Comparison of ENCODE assay signal across 9 cellular contexts in the genomic region with DNA sequence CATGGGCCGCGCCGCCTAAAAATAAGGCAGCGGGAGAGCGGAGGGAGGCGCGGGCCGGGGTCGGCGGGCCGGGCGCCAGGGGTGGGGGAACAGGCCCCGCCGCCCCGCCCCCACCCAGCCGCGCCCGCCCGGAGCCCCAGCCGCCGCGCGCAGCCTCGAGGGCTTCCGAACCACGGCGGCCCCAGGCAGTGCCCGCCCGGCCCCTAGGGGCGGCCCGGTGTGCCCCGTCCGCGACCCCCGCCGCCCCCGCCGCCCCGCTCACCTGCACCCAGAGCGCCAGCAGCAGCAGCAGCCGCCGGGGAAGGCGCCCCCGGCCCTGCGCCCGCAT. TPM values are rescaled to one million over a fixed set of nuclear protein-coding genes. Genes with fewer than 3 reads are reported as not detected.
DNase-seq lines count a peak whose midpoint lies in the region; ATAC-seq, FAIRE-seq and TF ChIP-seq lines count a peak whose summit lies in the region.
"Had no signal": no experiment of that assay in that cellular context is flagged by ENCODE, and none has a peak within 500 bp of the region (broad histone marks: within the 10 kb centered on the region; RNA-seq: fewer than 3 reads in every experiment).

No MANE protein-coding gene starts in this region.

- TF ChIP-seq CTCF in keratinocyte (optimal IDR thresholded peaks at IDR 0.05 in 1 of 3, IDR thresholded peaks at IDR 0.05 in 1 of 3, conservative IDR thresholded peaks at IDR 0.05 in 1 of 3; ENCODE audit: extremely low read depth in 1 of 3, insufficient read depth in 2 of 3, low read length in 3 of 3) = no peak

- ATAC-seq in activated CD8-positive, alpha-beta T cell treated with anti-CD3 and anti-CD28 coated beads, Interleukin-2, amount 10 ng/mL, durations not matched to agents 7 days and 5 days = no peak
- ATAC-seq in GM21526 (IDR thresholded peaks at IDR 0.05; ENCODE audit: low FRiP score, unreplicated experiment) (no peak), GM21786 (IDR thresholded peaks at IDR 0.05; ENCODE audit: unreplicated experiment) (no peak)

- H3K27ac ChIP-seq in keratinocyte (ENCODE audit: control insufficient read depth, insufficient read depth, low read length) (no peak overlapping the region), subcutaneous abdominal adipose tissue (ENCODE audit: low read depth, low read length) (no peak overlapping the region)

- peak overlapping the region; percentile 61 for H3K4me3 Mint-ChIP-seq in activated T-cell treated with anti-CD3 and anti-CD28 coated beads, Interleukin-2, amount 50 U/mL, for 24 hours
- H3K4me3 Mint-ChIP-seq in activated CD8-positive, alpha-beta T cell treated with anti-CD3 and anti-CD28 coated beads, Interleukin-2, amount 10 ng/mL, durations not matched to agents 7 days and 5 days = peak overlapping the region; percentile 31

- H3K9me1 ChIP-seq in keratinocyte (ENCODE audit: control insufficient read depth, extremely low read depth, insufficient read depth, low read length) = peaks cover 6% of the 10 kb centered on the region

- H3K27me3 Mint-ChIP-seq in activated T-cell treated with anti-CD3 and anti-CD28 coated beads, Interleukin-2, amount 50 U/mL, for 24 hours = peaks cover 35% of the 10 kb centered on the region
- peaks cover 22% of the 10 kb centered on the region for H3K27me3 Mint-ChIP-seq in activated CD8-positive, alpha-beta T cell treated with anti-CD3 and anti-CD28 coated beads, Interleukin-2, amount 10 ng/mL, durations not matched to agents 7 days and 5 days (ENCODE audit: low read depth)

- H2AFZ ChIP-seq in keratinocyte (ENCODE audit: control insufficient read depth, low read length) = no peak overlapping the region

- H3K36me3 Mint-ChIP-seq in activated T-cell treated with anti-CD3 and anti-CD28 coated beads, Interleukin-2, amount 50 U/mL, for 24 hours (ENCODE audit: low read depth) = no peaks in the 10 kb centered on the region
- H3K36me3 Mint-ChIP-seq in activated CD8-positive, alpha-beta T cell treated with anti-CD3 and anti-CD28 coated beads, Interleukin-2, amount 10 ng/mL, durations not matched to agents 7 days and 5 days (ENCODE audit: low read depth) = no peaks in the 10 kb centered on the region

- H3K4me2 ChIP-seq in keratinocyte (ENCODE audit: control insufficient read depth, extremely low read depth, insufficient read depth, low read depth, low read length) = peak overlapping the region; percentile 67

- no peak for FAIRE-seq in keratinocyte (lab: Jason Lieb, UNC)
- FAIRE-seq: colon had no signal

- H3K27ac Mint-ChIP-seq in activated T-cell treated with anti-CD3 and anti-CD28 coated beads, Interleukin-2, amount 50 U/mL, for 24 hours = no peak overlapping the region
- H3K27ac Mint-ChIP-seq in activated CD8-positive, alpha-beta T cell treated with anti-CD3 and anti-CD28 coated beads, Interleukin-2, amount 10 ng/mL, durations not matched to agents 7 days and 5 days = no peak overlapping the region

- no peaks in the 10 kb centered on the region for H3K9me3 Mint-ChIP-seq in activated T-cell treated with anti-CD3 and anti-CD28 coated beads, Interleukin-2, amount 50 U/mL, for 24 hours
- H3K9me3 Mint-ChIP-seq in activated CD8-positive, alpha-beta T cell treated with anti-CD3 and anti-CD28 coated beads, Interleukin-2, amount 10 ng/mL, durations not matched to agents 7 days and 5 days (ENCODE audit: insufficient read depth) = no peaks in the 10 kb centered on the region

- DNase-seq in activated T-cell treated with anti-CD3 and anti-CD28 coated beads, Interleukin-2, amount 50 U/mL, for 24 hours = no peak
- DNase-seq in activated T-cell treated with anti-CD3 and anti-CD28 coated beads for 4 hours (no peak), keratinocyte (ENCODE audit: low read depth, low spot score) (no peak), NCI-H2081 (lab: John Stamatoyannopoulos, UW) (no peak)
- no peak for DNase-seq in activated CD8-positive, alpha-beta T cell treated with anti-CD3 and anti-CD28 coated beads, Interleukin-2, amount 10 ng/mL, durations not matched to agents 7 days and 5 days

- H3K9me3 ChIP-seq in keratinocyte (ENCODE audit: control insufficient read depth, low read depth, low read length) = no peaks in the 10 kb centered on the region
- H3K9me3 ChIP-seq in subcutaneous abdominal adipose tissue (ENCODE audit: control insufficient read depth in 5 of 5, low read length in 5 of 5) = no peaks in the 10 kb centered on the region

- H3K4me3 ChIP-seq in keratinocyte (ENCODE audit: control insufficient read depth in 2 of 3, extremely low read depth in 1 of 3, insufficient read depth in 2 of 3, low read depth in 1 of 3, low read length in 3 of 3) (peak overlapping the region; percentile 62 to 67 (median 63)), subcutaneous abdominal adipose tissue (ENCODE audit: low read depth in 1 of 5, low read length in 5 of 5) (peak overlapping the region in 4 of 5 donors; percentile 50 to 70 (median 56))

- H3K27me3 ChIP-seq in keratinocyte (ENCODE audit: control insufficient read depth, extremely low read depth, insufficient read depth, low read length) = peaks cover 9% of the 10 kb centered on the region
- peaks cover 0 to 8% (median 3%) of the 10 kb centered on the region in 5 donors for H3K27me3 ChIP-seq in subcutaneous abdominal adipose tissue (ENCODE audit: control insufficient read depth in 5 of 5, insufficient read depth in 4 of 5, low read length in 5 of 5)

- peaks cover 26% of the 10 kb centered on the region for H3K4me1 ChIP-seq in keratinocyte (ENCODE audit: control insufficient read depth, extremely low read depth, insufficient read depth, low read length)
- peaks cover 0 to 66% (median 55%) of the 10 kb centered on the region in 5 donors for H3K4me1 ChIP-seq in subcutaneous abdominal adipose tissue (ENCODE audit: control insufficient read depth in 5 of 5, insufficient read depth in 5 of 5, low read length in 5 of 5)

- peaks cover 11% of the 10 kb centered on the region for H3K4me1 Mint-ChIP-seq in activated T-cell treated with anti-CD3 and anti-CD28 coated beads, Interleukin-2, amount 50 U/mL, for 24 hours (ENCODE audit: low read depth)
- H3K4me1 Mint-ChIP-seq in activated CD8-positive, alpha-beta T cell treated with anti-CD3 and anti-CD28 coated beads, Interleukin-2, amount 10 ng/mL, durations not matched to agents 7 days and 5 days (ENCODE audit: low read depth) = peaks cover 19% of the 10 kb centered on the region

- dilution Hi-C loops in keratinocyte (cut with MboI; ENCODE audit: extremely low pct_ligation_motif_present, low sequenced_read_pairs) = no loop called here

- peaks cover 18% of the 10 kb centered on the region for H4K20me1 ChIP-seq in keratinocyte (ENCODE audit: control insufficient read depth, extremely low read depth, insufficient read depth, low read length)

- peaks cover 39% of the 10 kb centered on the region for H3K79me2 ChIP-seq in keratinocyte (ENCODE audit: control insufficient read depth, insufficient read depth, low read length)

- peak overlapping the region; percentile 54 for H3K9ac ChIP-seq in keratinocyte (ENCODE audit: control insufficient read depth, extremely low read depth, insufficient read depth, low read length)
- H3K9ac ChIP-seq in subcutaneous abdominal adipose tissue (ENCODE audit: low read length in 5 of 5) = no peak overlapping the region

- CTCF ChIA-PET in activated CD8-positive, alpha-beta T cell treated with anti-CD3 and anti-CD28 coated beads, Interleukin-2, amount 10 ng/mL, durations not matched to agents 7 days and 5 days (lab: Charles Lee) = interaction anchor here (1.1 to 1.6 kb wide), 5 partner anchors 12 to 183 kb away, joined by 3 to 7 read pairs (median 3); no protein-coding TSS in a partner anchor

- POLR2A ChIA-PET in activated CD8-positive, alpha-beta T cell treated with anti-CD3 and anti-CD28 coated beads, Interleukin-2, amount 10 ng/mL, durations not matched to agents 7 days and 5 days (lab: Charles Lee) = no interaction called here

- H3K36me3 ChIP-seq in keratinocyte (ENCODE audit: control insufficient read depth in 2 of 2, extremely low read depth in 1 of 2, insufficient read depth in 2 of 2, low read length in 2 of 2) = peaks cover 0 to 3% of the 10 kb centered on the region in 2 experiments
- H3K36me3 ChIP-seq in subcutaneous abdominal adipose tissue (ENCODE audit: control insufficient read depth in 5 of 5, insufficient read depth in 5 of 5, low read length in 5 of 5) = no peaks in the 10 kb centered on the region

RNA-seq across cellular contexts. Expression of gene JAG2, which starts 0.5 kb away (rescaled TPM):
- total RNA-seq in activated CD8-positive, alpha-beta T cell treated with anti-CD3 and anti-CD28 coated beads, Interleukin-2, amount 10 ng/mL, durations not matched to agents 7 days and 5 days = 1 to 10 TPM; 2.5 to 2.9 TPM
- 28.3 to 38.2 TPM (median 36.5 TPM) in 3 replicates for polyA plus RNA-seq in keratinocyte
- 7.2 TPM for polyA plus RNA-seq in keratinocyte (2011; ENCODE audit: low read depth)
- polyA plus RNA-seq in keratinocyte (2011; cell fraction: cytosol; rRNA removed) = 9.4 and 18.2 TPM in 2 replicates
- polyA plus RNA-seq in keratinocyte (2011; cell fraction: nucleus; rRNA removed) = 140 and 145 TPM in 2 replicates
- polyA plus RNA-seq in keratinocyte (2012; ENCODE audit: low replicate concordance) = 17.3 and 74.5 TPM in 2 replicates
- polyA minus RNA-seq in keratinocyte = 48.0 to 72.7 TPM (median 66.2 TPM) in 3 replicates
- 39.1 TPM for polyA minus RNA-seq in keratinocyte (2011; cell fraction: cytosol; rRNA and poly(A)+ RNA removed)
- polyA minus RNA-seq in keratinocyte (2011; cell fraction: nucleus; rRNA and poly(A)+ RNA removed) = 141 and 154 TPM in 2 replicates

RNA-seq across cellular contexts. Expression of gene NUDT14, which starts 13.1 kb away (rescaled TPM):
- 10 to 100 TPM; 25.3 to 27.9 TPM for total RNA-seq in activated CD8-positive, alpha-beta T cell treated with anti-CD3 and anti-CD28 coated beads, Interleukin-2, amount 10 ng/mL, durations not matched to agents 7 days and 5 days
- 15.6 to 28.8 TPM (median 16.1 TPM) in 3 replicates for polyA plus RNA-seq in keratinocyte
- polyA plus RNA-seq in keratinocyte (2011; ENCODE audit: low read depth) = 4.9 TPM
- polyA plus RNA-seq in keratinocyte (2011; cell fraction: cytosol; rRNA removed) = 9.0 and 27.0 TPM in 2 replicates
- 9.5 and 12.3 TPM in 2 replicates for polyA plus RNA-seq in keratinocyte (2011; cell fraction: nucleus; rRNA removed)
- 19.5 and 34.9 TPM in 2 replicates for polyA plus RNA-seq in keratinocyte (2012; ENCODE audit: low replicate concordance)
- polyA minus RNA-seq in keratinocyte = 7.7 to 14.3 TPM (median 11.1 TPM) in 3 replicates
- polyA minus RNA-seq in keratinocyte (2011; cell fraction: cytosol; rRNA and poly(A)+ RNA removed) = 37.0 TPM
- 2.3 and 5.8 TPM in 2 replicates for polyA minus RNA-seq in keratinocyte (2011; cell fraction: nucleus; rRNA and poly(A)+ RNA removed)
